ENCODE assay signal across 37 cellular contexts in genomic region chr2:228479014-228479413, GRCh38.
"Had no signal": no experiment of that assay in that cellular context is flagged by ENCODE, and none has a peak within 500 bp of the region (broad histone marks: within the 10 kb centered on the region; RNA-seq: fewer than 3 reads in every experiment).

No MANE protein-coding gene starts in this region.

- ATAC-seq: activated CD4-positive, alpha-beta T cell treated with anti-CD3 and anti-CD28 coated beads for 36 hours; activated CD4-positive, CD25-positive, alpha-beta regulatory T cell treated with anti-CD3 and anti-CD28 coated beads, Interleukin-2, amount 50 U/mL, for 24 hours; activated CD8-positive, alpha-beta memory T cell treated with anti-CD3 and anti-CD28 coated beads, Interleukin-2, amount 10 ng/mL, durations not matched to agents 7 days and 5 days; activated CD8-positive, alpha-beta T cell treated with anti-CD3 and anti-CD28 coated beads, Interleukin-2, amount 10 ng/mL, durations not matched to agents 7 days and 5 days; activated naive CD8-positive, alpha-beta T cell treated with anti-CD3 and anti-CD28 coated beads, Interleukin-2, amount 50 U/mL, for 24 hours; body of pancreas had no signal

- H3K27ac ChIP-seq: body of pancreas, brain microvascular endothelial cell, breast epithelium, VCaP had no signal

- H3K9me3 ChIP-seq: body of pancreas, breast epithelium had no signal

- H3K4me3 Mint-ChIP-seq: activated CD4-positive, alpha-beta memory T cell treated with anti-CD3 and anti-CD28 coated beads, Interleukin-2, amount 10 ng/mL, durations not matched to agents 7 days and 5 days; activated CD4-positive, alpha-beta T cell treated with anti-CD3 and anti-CD28 coated beads for 36 hours; activated CD4-positive, alpha-beta T cell treated with anti-CD3 and anti-CD28 coated beads, Interleukin-2, amount 10 ng/mL, durations not matched to agents 7 days and 5 days; activated CD8-positive, alpha-beta memory T cell treated with anti-CD3 and anti-CD28 coated beads, Interleukin-2, amount 10 ng/mL, durations not matched to agents 7 days and 5 days; activated CD8-positive, alpha-beta T cell treated with anti-CD3 and anti-CD28 coated beads, Interleukin-2, amount 10 ng/mL, durations not matched to agents 7 days and 5 days; activated naive CD4-positive, alpha-beta T cell treated with anti-CD3 and anti-CD28 coated beads, Interleukin-2, amount 10 ng/mL, durations not matched to agents 7 days and 5 days; activated naive CD4-positive, alpha-beta T cell treated with anti-CD3 and anti-CD28 coated beads, Interleukin-2, amount 50 U/mL, for 24 hours; activated naive CD8-positive, alpha-beta T cell; activated naive CD8-positive, alpha-beta T cell treated with anti-CD3 and anti-CD28 coated beads, Interleukin-2, amount 10 ng/mL, durations not matched to agents 7 days and 5 days; activated naive CD8-positive, alpha-beta T cell treated with anti-CD3 and anti-CD28 coated beads, Interleukin-2, amount 50 U/mL, for 24 hours; activated T-cell treated with anti-CD3 and anti-CD28 coated beads, Interleukin-2, amount 50 U/mL, for 24 hours; T-helper 1 cell treated with Interleukin-12 subunit alpha and Interleukin-12 subunit beta and Interleukin-4 antibody, amounts not matched to agents 30 μg/mL and 1 μg/mL, for 36 hours; T-helper 2 cell treated with Interferon-gamma antibody and Interleukin-4, amounts not matched to agents 5 μg/mL and 100 μg/mL, for 36 hours had no signal

- H3K4me1 Mint-ChIP-seq: activated CD4-positive, alpha-beta memory T cell treated with anti-CD3 and anti-CD28 coated beads, Interleukin-2, amount 10 ng/mL, durations not matched to agents 7 days and 5 days; activated CD4-positive, alpha-beta T cell treated with anti-CD3 and anti-CD28 coated beads for 36 hours; activated CD4-positive, alpha-beta T cell treated with anti-CD3 and anti-CD28 coated beads, Interleukin-2, amount 10 ng/mL, durations not matched to agents 7 days and 5 days; activated CD8-positive, alpha-beta memory T cell treated with anti-CD3 and anti-CD28 coated beads, Interleukin-2, amount 10 ng/mL, durations not matched to agents 7 days and 5 days; activated naive CD4-positive, alpha-beta T cell treated with anti-CD3 and anti-CD28 coated beads, Interleukin-2, amount 10 ng/mL, durations not matched to agents 7 days and 5 days; activated naive CD4-positive, alpha-beta T cell treated with anti-CD3 and anti-CD28 coated beads, Interleukin-2, amount 50 U/mL, for 24 hours; activated naive CD8-positive, alpha-beta T cell treated with anti-CD3 and anti-CD28 coated beads, Interleukin-2, amount 10 ng/mL, durations not matched to agents 7 days and 5 days; activated naive CD8-positive, alpha-beta T cell treated with anti-CD3 and anti-CD28 coated beads, Interleukin-2, amount 50 U/mL, for 24 hours had no signal

- H3K36me3 ChIP-seq: brain microvascular endothelial cell, breast epithelium had no signal

- H3K27me3 ChIP-seq: body of pancreas, brain microvascular endothelial cell, breast epithelium had no signal

- H3K4me3 ChIP-seq: body of pancreas, breast epithelium had no signal

- H3K27me3 Mint-ChIP-seq: activated CD4-positive, alpha-beta memory T cell treated with anti-CD3 and anti-CD28 coated beads, Interleukin-2, amount 10 ng/mL, durations not matched to agents 7 days and 5 days; activated CD4-positive, alpha-beta T cell treated with anti-CD3 and anti-CD28 coated beads for 36 hours; activated CD4-positive, alpha-beta T cell treated with anti-CD3 and anti-CD28 coated beads, Interleukin-2, amount 10 ng/mL, durations not matched to agents 7 days and 5 days; activated CD8-positive, alpha-beta memory T cell treated with anti-CD3 and anti-CD28 coated beads, Interleukin-2, amount 10 ng/mL, durations not matched to agents 7 days and 5 days; activated naive CD4-positive, alpha-beta T cell treated with anti-CD3 and anti-CD28 coated beads, Interleukin-2, amount 10 ng/mL, durations not matched to agents 7 days and 5 days; activated naive CD4-positive, alpha-beta T cell treated with anti-CD3 and anti-CD28 coated beads, Interleukin-2, amount 50 U/mL, for 24 hours; activated naive CD8-positive, alpha-beta T cell; activated naive CD8-positive, alpha-beta T cell treated with anti-CD3 and anti-CD28 coated beads, Interleukin-2, amount 10 ng/mL, durations not matched to agents 7 days and 5 days; activated naive CD8-positive, alpha-beta T cell treated with anti-CD3 and anti-CD28 coated beads, Interleukin-2, amount 50 U/mL, for 24 hours; activated T-cell treated with anti-CD3 and anti-CD28 coated beads, Interleukin-2, amount 50 U/mL, for 24 hours had no signal

- H3K36me3 Mint-ChIP-seq: activated CD8-positive, alpha-beta memory T cell treated with anti-CD3 and anti-CD28 coated beads, Interleukin-2, amount 10 ng/mL, durations not matched to agents 7 days and 5 days; activated naive CD4-positive, alpha-beta T cell treated with anti-CD3 and anti-CD28 coated beads, Interleukin-2, amount 10 ng/mL, durations not matched to agents 7 days and 5 days; activated naive CD4-positive, alpha-beta T cell treated with anti-CD3 and anti-CD28 coated beads, Interleukin-2, amount 50 U/mL, for 24 hours; activated naive CD8-positive, alpha-beta T cell; activated naive CD8-positive, alpha-beta T cell treated with anti-CD3 and anti-CD28 coated beads, Interleukin-2, amount 10 ng/mL, durations not matched to agents 7 days and 5 days had no signal

- DNase-seq: activated CD4-positive, alpha-beta memory T cell treated with anti-CD3 and anti-CD28 coated beads, Interleukin-2, amount 10 ng/mL, durations not matched to agents 7 days and 5 days; activated CD4-positive, alpha-beta T cell treated with anti-CD3 and anti-CD28 coated beads for 1 hour; activated CD4-positive, alpha-beta T cell treated with anti-CD3 and anti-CD28 coated beads for 36 hours; activated CD4-positive, alpha-beta T cell treated with anti-CD3 and anti-CD28 coated beads for 48 hours; activated CD4-positive, alpha-beta T cell treated with anti-CD3 and anti-CD28 coated beads, Interleukin-2, amount 10 ng/mL, durations not matched to agents 7 days and 5 days; activated CD4-positive, alpha-beta T cell treated with anti-CD3 and anti-CD28 coated beads, Interleukin-2, amount 50 U/mL, for 48 hours; activated CD4-positive, CD25-positive, alpha-beta regulatory T cell; activated CD8-positive, alpha-beta memory T cell treated with anti-CD3 and anti-CD28 coated beads for 24 hours; activated CD8-positive, alpha-beta memory T cell treated with anti-CD3 and anti-CD28 coated beads, Interleukin-2, amount 10 ng/mL, durations not matched to agents 7 days and 5 days; activated CD8-positive, alpha-beta memory T cell treated with anti-CD3 and anti-CD28 coated beads, Interleukin-2, amount 50 U/mL, for 48 hours; activated CD8-positive, alpha-beta T cell treated with anti-CD3 and anti-CD28 coated beads, Interleukin-2, amount 10 ng/mL, durations not matched to agents 7 days and 5 days; activated effector memory CD4-positive, alpha-beta T cell treated with Interleukin-2 at 50 U/mL for 16 hours; activated gamma-delta T cell; activated naive CD4-positive, alpha-beta T cell treated with anti-CD3 and anti-CD28 coated beads, Interleukin-2, amount 10 ng/mL, durations not matched to agents 7 days and 5 days; activated naive CD4-positive, alpha-beta T cell treated with Interleukin-2 at 50 U/mL for 16 hours; activated naive CD8-positive, alpha-beta T cell treated with anti-CD3 and anti-CD28 coated beads, Interleukin-2, amount 10 ng/mL, durations not matched to agents 7 days and 5 days; activated naive CD8-positive, alpha-beta T cell treated with anti-CD3 and anti-CD28 coated beads, Interleukin-2, amount 50 U/mL, for 24 hours; activated T-cell treated with anti-CD3 and anti-CD28 coated beads, Interleukin-2, amount 50 U/mL, for 24 hours; activated T-cell treated with anti-CD3 and anti-CD28 coated beads, Interleukin-2, amount 50 U/mL, for 48 hours; amygdala; anterior cingulate cortex; body of pancreas; brain microvascular endothelial cell; central memory CD4-positive, alpha-beta T cell; T-helper 1 cell; T-helper 2 cell; T-helper 9 cell had no signal

- H3K4me1 ChIP-seq: body of pancreas, breast epithelium had no signal

- FAIRE-seq: astrocyte, TTC549 had no signal

- H3K9me3 Mint-ChIP-seq: activated naive CD4-positive, alpha-beta T cell treated with anti-CD3 and anti-CD28 coated beads, Interleukin-2, amount 50 U/mL, for 24 hours had no signal

- H3K27ac Mint-ChIP-seq: activated CD4-positive, alpha-beta memory T cell treated with anti-CD3 and anti-CD28 coated beads, Interleukin-2, amount 10 ng/mL, durations not matched to agents 7 days and 5 days; activated CD4-positive, alpha-beta T cell treated with anti-CD3 and anti-CD28 coated beads for 36 hours; activated CD4-positive, alpha-beta T cell treated with anti-CD3 and anti-CD28 coated beads, Interleukin-2, amount 10 ng/mL, durations not matched to agents 7 days and 5 days; activated CD8-positive, alpha-beta memory T cell treated with anti-CD3 and anti-CD28 coated beads, Interleukin-2, amount 10 ng/mL, durations not matched to agents 7 days and 5 days; activated CD8-positive, alpha-beta T cell treated with anti-CD3 and anti-CD28 coated beads, Interleukin-2, amount 10 ng/mL, durations not matched to agents 7 days and 5 days; activated naive CD4-positive, alpha-beta T cell treated with anti-CD3 and anti-CD28 coated beads, Interleukin-2, amount 10 ng/mL, durations not matched to agents 7 days and 5 days; activated naive CD4-positive, alpha-beta T cell treated with anti-CD3 and anti-CD28 coated beads, Interleukin-2, amount 50 U/mL, for 24 hours; activated naive CD8-positive, alpha-beta T cell; activated naive CD8-positive, alpha-beta T cell treated with anti-CD3 and anti-CD28 coated beads, Interleukin-2, amount 10 ng/mL, durations not matched to agents 7 days and 5 days; activated naive CD8-positive, alpha-beta T cell treated with anti-CD3 and anti-CD28 coated beads, Interleukin-2, amount 50 U/mL, for 24 hours; activated T-cell treated with anti-CD3 and anti-CD28 coated beads, Interleukin-2, amount 50 U/mL, for 24 hours; activated T-helper 2 cell treated with anti-CD3 and anti-CD28 coated beads, Interferon-gamma antibody, Interleukin-2, Interleukin-4, amounts not matched to agents 10 μg/mL and 5 μg/mL and 100 μg/mL, durations not matched to agents 14 hours and 24 hours and 36 hours; T-helper 1 cell treated with Interleukin-12 subunit alpha and Interleukin-12 subunit beta and Interleukin-4 antibody, amounts not matched to agents 30 μg/mL and 1 μg/mL, for 36 hours; T-helper 2 cell treated with Interferon-gamma antibody and Interleukin-4, amounts not matched to agents 5 μg/mL and 100 μg/mL, for 36 hours had no signal
